In the genomic region with DNA sequence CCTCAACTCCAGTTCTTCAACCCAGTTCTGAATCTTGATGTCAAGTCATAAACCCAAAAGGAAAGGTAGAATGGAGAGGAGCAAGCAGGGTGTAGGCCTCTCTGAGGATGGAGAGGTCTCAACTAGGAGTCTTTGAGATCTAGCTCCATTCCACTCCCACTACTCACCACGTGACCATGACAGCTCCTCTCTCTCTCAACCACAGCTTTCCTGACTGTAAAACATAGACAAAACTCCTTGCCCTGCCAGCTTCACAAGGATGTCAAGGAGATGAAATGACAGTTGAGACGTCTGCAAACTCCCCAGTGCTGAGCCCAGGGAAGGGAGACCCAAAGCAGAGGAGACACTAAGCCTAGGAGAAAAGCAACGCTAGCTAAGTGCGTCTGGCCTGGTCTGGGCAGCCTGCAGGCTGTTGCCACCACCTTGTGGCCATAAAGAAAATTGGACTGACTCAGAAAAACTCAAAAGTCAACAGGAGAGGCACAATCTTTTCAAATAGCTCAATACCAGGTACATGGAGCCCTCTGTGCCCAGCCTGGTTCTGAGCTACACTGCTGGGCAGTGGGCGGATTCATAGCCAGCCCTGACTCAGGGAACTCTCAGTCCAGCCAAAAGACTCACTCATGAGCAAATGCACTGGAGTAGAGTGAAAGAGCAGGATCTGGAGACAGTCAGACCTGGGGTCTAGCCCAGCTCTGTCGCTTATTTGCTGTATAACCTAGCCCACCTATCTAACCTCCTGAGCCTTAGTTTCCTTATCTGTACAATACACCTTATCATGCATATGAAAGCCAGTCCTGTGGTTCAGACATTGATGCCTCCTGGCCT, we compare ENCODE assay signal across 8 cellular contexts. TPM values are rescaled to one million over a fixed set of nuclear protein-coding genes. Genes with fewer than 3 reads are reported as not detected.
DNase-seq lines count a peak whose midpoint lies in the region; ATAC-seq and TF ChIP-seq lines count a peak whose summit lies in the region.

No MANE protein-coding gene starts in this region.

- H3K4me3 Mint-ChIP-seq in activated naive CD8-positive, alpha-beta T cell treated with anti-CD3 and anti-CD28 coated beads, Interleukin-2, amount 50 U/mL, for 24 hours: no peak overlapping the region

- no peak overlapping the region for H3K27ac Mint-ChIP-seq in activated naive CD8-positive, alpha-beta T cell treated with anti-CD3 and anti-CD28 coated beads, Interleukin-2, amount 50 U/mL, for 24 hours

- no peaks in the 10 kb centered on the region for H3K27me3 ChIP-seq in PC-9 (ENCODE audit: insufficient read depth, low read depth)

- no peak overlapping the region for H3K4me3 ChIP-seq in PC-9

- CTCF ChIA-PET in PC-9 (lab: Charles Lee): interaction anchor here (0.5 to 1.7 kb wide), 15 partner anchors 16 to 630 kb away, joined by 3 to 29 read pairs (median 3); no protein-coding TSS in a partner anchor

- no peaks in the 10 kb centered on the region for H3K9me3 ChIP-seq in PC-9 (ENCODE audit: insufficient read depth, low read depth)

- H3K36me3 Mint-ChIP-seq in activated naive CD8-positive, alpha-beta T cell treated with anti-CD3 and anti-CD28 coated beads, Interleukin-2, amount 50 U/mL, for 24 hours (ENCODE audit: low read depth): peaks cover 6% of the 10 kb centered on the region

- peak; percentile 82 for TF ChIP-seq CTCF in PC-9 (conservative IDR thresholded peaks at IDR 0.05)

- 0 out of 2 replicates have a peak, but pooled peaks cover 3% of the 10 kb centered on the region for H3K36me3 ChIP-seq in PC-9 (ENCODE audit: low read depth)

- peaks cover 17% of the 10 kb centered on the region; the same call in 1 of the 2 replicates for H3K79me2 ChIP-seq in PC-9 (ENCODE audit: low read depth)

- H3K4me2 ChIP-seq in PC-9: no peak overlapping the region

- no peak overlapping the region for H3K27ac ChIP-seq in PC-9

- H4K20me1 ChIP-seq in PC-9 (ENCODE audit: insufficient read depth): peaks cover 12% of the 10 kb centered on the region; the same call in 1 of the 2 replicates

- BruUV-seq in PC-9 (replicated peaks; lab: Mats Ljungman, UMichigan): no TSS peak

- DNase-seq in D341Med (ENCODE audit: low spot score): peak; percentile 79
- DNase-seq in HK-2 (ENCODE audit: unreplicated experiment): peak; percentile 19
- DNase-seq in PC-9: peak in 1 of 2 experiments; percentile 37
- no peak for DNase-seq in activated naive CD8-positive, alpha-beta T cell treated with anti-CD3 and anti-CD28 coated beads, Interleukin-2, amount 50 U/mL, for 24 hours
- peak; percentile 41 for DNase-seq in left cardiac atrium
- peak; percentile 56 for DNase-seq in retina

- H3K27me3 Mint-ChIP-seq in activated naive CD8-positive, alpha-beta T cell treated with anti-CD3 and anti-CD28 coated beads, Interleukin-2, amount 50 U/mL, for 24 hours: no peaks in the 10 kb centered on the region

- no peaks in the 10 kb centered on the region for H3K9me3 Mint-ChIP-seq in activated naive CD8-positive, alpha-beta T cell treated with anti-CD3 and anti-CD28 coated beads, Interleukin-2, amount 50 U/mL, for 24 hours

- POLR2A ChIA-PET in PC-9 (lab: Charles Lee; ENCODE audit: unreplicated experiment): interaction anchor here (0.6 kb wide), 2 partner anchors 72 to 572 kb away, joined by 3 to 4 read pairs; no protein-coding TSS in a partner anchor

- ATAC-seq in activated naive CD8-positive, alpha-beta T cell treated with anti-CD3 and anti-CD28 coated beads, Interleukin-2, amount 50 U/mL, for 24 hours: peak; percentile 15
- peak; percentile 15 for ATAC-seq in left cardiac atrium
- ATAC-seq in HG02852 (IDR thresholded peaks at IDR 0.05; ENCODE audit: unreplicated experiment): no peak
- ATAC-seq in HG03354 (IDR thresholded peaks at IDR 0.05; ENCODE audit: poor library complexity, severe bottlenecking, unreplicated experiment): no peak

- intact Hi-C loops in PC-9 (cut with micrococcal nuclease; ENCODE audit: unreplicated experiment): loop anchor here (1.0 to 10.0 kb wide), 8 partner anchors 239 to 816 kb away; a partner anchor contains a TSS
- intact Hi-C loops in left cardiac atrium (cut with DNase I): no loop called here

- no peaks in the 10 kb centered on the region for H3F3A ChIP-seq in PC-9 (ENCODE audit: insufficient read depth, low read depth)

- H2AFZ ChIP-seq in PC-9: no peak overlapping the region

- H3K4me1 Mint-ChIP-seq in activated naive CD8-positive, alpha-beta T cell treated with anti-CD3 and anti-CD28 coated beads, Interleukin-2, amount 50 U/mL, for 24 hours: peaks cover 35% of the 10 kb centered on the region

- H3K9me2 ChIP-seq in PC-9 (ENCODE audit: insufficient read depth): no peaks in the 10 kb centered on the region

- H3K4me1 ChIP-seq in PC-9 (replicated peaks; ENCODE audit: insufficient read depth): peaks cover 10% of the 10 kb centered on the region

RNA-seq across cellular contexts. Expression of a gene that starts 3.4 kb away (rescaled TPM):
- total RNA-seq in PC-9 (2021) (34.1 and 37.8 TPM in 2 replicates), left cardiac atrium (10 to 100 TPM; 19.9 to 21.8 TPM)

Comparison
In these comparisons a context has a peak if more than half of its experiments do, and no peak if none do; other contexts are left out.
1. ATAC-seq: peak in activated naive CD8-positive, alpha-beta T cell treated with anti-CD3 and anti-CD28 coated beads, Interleukin-2, amount 50 U/mL, for 24 hours (single experiment) and left cardiac atrium (2 of 2); none in HG02852 (single experiment) and HG03354 (single experiment).